ENCODE assay signal across 15 cellular contexts in genomic region chr4:173240696-173241095, GRCh38.
A peak's percentile ranks its signal among the peaks of the same experiment; 100 is the strongest.
DNase-seq lines count a peak whose midpoint lies in the region; ATAC-seq and TF ChIP-seq lines count a peak whose summit lies in the region.
"Had no signal": no experiment of that assay in that cellular context is flagged by ENCODE, and none has a peak within 500 bp of the region (broad histone marks: within the 10 kb centered on the region; RNA-seq: fewer than 3 reads in every experiment).

No MANE protein-coding gene starts in this region.

- no peaks in the 10 kb centered on the region for H3K27me3 ChIP-seq in GM23338 (ENCODE audit: insufficient read depth)
- no peaks in the 10 kb centered on the region for H3K27me3 ChIP-seq in OCI-LY1 (ENCODE audit: insufficient read depth, low read length)

- H3K27me3 Mint-ChIP-seq in GM23338 (ENCODE audit: insufficient read depth, low read depth, poor library complexity), result peaks cover under 1% of the 10 kb centered on the region
- no peaks in the 10 kb centered on the region for H3K27me3 Mint-ChIP-seq in central memory CD8-positive, alpha-beta T cell
- H3K27me3 Mint-ChIP-seq: CD4-positive, alpha-beta memory T cell had no signal

- H3K9ac ChIP-seq in OCI-LY1 (ENCODE audit: low read length), result no peak overlapping the region
- H3K9ac ChIP-seq: GM23248 had no signal

- H2AFZ ChIP-seq in GM23338 (no peak overlapping the region), OCI-LY1 (ENCODE audit: low read length) (no peak overlapping the region)
- H2AFZ ChIP-seq: GM23248 had no signal

- no peaks in the 10 kb centered on the region for H3K9me3 Mint-ChIP-seq in GM23338
- H3K9me3 Mint-ChIP-seq in central memory CD8-positive, alpha-beta T cell, result no peaks in the 10 kb centered on the region
- H3K9me3 Mint-ChIP-seq: CD4-positive, alpha-beta memory T cell; H9 had no signal

- H3K4me2 ChIP-seq in GM23338 (0 out of 2 replicates have a peak overlapping the region, but pooled peaks have one; percentile 15), OCI-LY1 (ENCODE audit: low read length) (no peak overlapping the region)

- TF ChIP-seq CTCF in GM23338 (conservative IDR thresholded peaks at IDR 0.05; ENCODE audit: low read depth in 2 of 2), result no peak
- TF ChIP-seq CTCF in OCI-LY1 (IDR thresholded peaks at IDR 0.05; ENCODE audit: low read length), result no peak

- DNase-seq in GM23338 (ENCODE audit: low spot score) (peak; percentile 69), NCI-H748 treated with DMSO at 0.1 percent for 48 hours (lab: John Stamatoyannopoulos, UW) (no peak)
- DNase-seq in central memory CD8-positive, alpha-beta T cell (ENCODE audit: low spot score in 2 of 2), result no peak
- DNase-seq: C1 segment of cervical spinal cord; Calu3; CD4-positive, alpha-beta memory T cell; COR-L47; DMS53; DMS79 treated with DMSO at 0.1 percent for 48 hours; GM23248; H9 had no signal

- H3F3A ChIP-seq in GM23338 (replicated peaks; ENCODE audit: low read depth), result no peaks in the 10 kb centered on the region
- no peaks in the 10 kb centered on the region for H3F3A ChIP-seq in OCI-LY1 (ENCODE audit: insufficient read depth, low read length)

- H3K9me2 ChIP-seq in GM23338 (ENCODE audit: insufficient read depth), result no peaks in the 10 kb centered on the region
- no peaks in the 10 kb centered on the region for H3K9me2 ChIP-seq in OCI-LY1 (ENCODE audit: low read depth, low read length)

- H3K4me1 ChIP-seq in GM23338 (ENCODE audit: insufficient read depth), result peaks cover 93% of the 10 kb centered on the region
- H3K4me1 ChIP-seq in OCI-LY1 (ENCODE audit: insufficient read depth, low read length, severe bottlenecking), result peaks cover 88% of the 10 kb centered on the region

- H3K27ac Mint-ChIP-seq in GM23338, result peak overlapping the region; percentile 40
- peak overlapping the region; percentile 52 for H3K27ac Mint-ChIP-seq in central memory CD8-positive, alpha-beta T cell (ENCODE audit: low read depth)
- H3K27ac Mint-ChIP-seq: CD4-positive, alpha-beta memory T cell had no signal

- H3K36me3 Mint-ChIP-seq in GM23338 (ENCODE audit: low read depth), result peaks cover 5% of the 10 kb centered on the region; the same call in 1 of the 3 replicates
- peaks cover 2% of the 10 kb centered on the region for H3K36me3 Mint-ChIP-seq in central memory CD8-positive, alpha-beta T cell (ENCODE audit: insufficient read depth)

- ATAC-seq in GM23338, result no peak
- ATAC-seq in central memory CD8-positive, alpha-beta T cell (replicated peaks; ENCODE audit: extremely low read depth, poor library complexity, severe bottlenecking), result no peak
- no peak for ATAC-seq in GM19395 (IDR thresholded peaks at IDR 0.05; ENCODE audit: unreplicated experiment)
- ATAC-seq in HG03460 (IDR thresholded peaks at IDR 0.05; ENCODE audit: unreplicated experiment), result no peak
- ATAC-seq: HCT116 had no signal

- H3K4me1 Mint-ChIP-seq in GM23338, result peaks cover 74% of the 10 kb centered on the region
- H3K4me1 Mint-ChIP-seq in central memory CD8-positive, alpha-beta T cell, result peaks cover 28% of the 10 kb centered on the region

- H3K27ac ChIP-seq in GM23338 (ENCODE audit: low read depth) (peak overlapping the region; percentile 56; the same call in 1 of the 2 replicates), OCI-LY1 (ENCODE audit: low read depth, low read length, poor library complexity, severe bottlenecking) (peak overlapping the region; percentile 98)
- H3K27ac ChIP-seq: GM23248 had no signal

- H3K79me2 ChIP-seq in GM23338 (replicated peaks; ENCODE audit: insufficient read depth), result peaks cover 93% of the 10 kb centered on the region
- H3K79me2 ChIP-seq in OCI-LY1 (ENCODE audit: insufficient read depth, low read length), result peaks cover 31% of the 10 kb centered on the region

- no peaks in the 10 kb centered on the region for H3K9me3 ChIP-seq in OCI-LY1 (ENCODE audit: low read length)

- no peaks in the 10 kb centered on the region for H3K36me3 ChIP-seq in GM23338 (ENCODE audit: insufficient read depth)
- H3K36me3 ChIP-seq in OCI-LY1 (ENCODE audit: insufficient read depth, low read length), result 0 out of 2 replicates have a peak, but pooled peaks cover 4% of the 10 kb centered on the region

- no peak overlapping the region; the same call in 2 of the 3 replicates for H3K4me3 Mint-ChIP-seq in GM23338
- no peak overlapping the region for H3K4me3 Mint-ChIP-seq in central memory CD8-positive, alpha-beta T cell
- H3K4me3 Mint-ChIP-seq: CD4-positive, alpha-beta memory T cell; H9 had no signal

- H3K4me3 ChIP-seq in GM23338 (no peak overlapping the region), OCI-LY1 (ENCODE audit: low read depth, low read length, poor library complexity, severe bottlenecking) (no peak overlapping the region)
- H3K4me3 ChIP-seq: GM23248 had no signal

- H4K20me1 ChIP-seq in GM23338 (replicated peaks; ENCODE audit: insufficient read depth), result no peaks in the 10 kb centered on the region
- no peaks in the 10 kb centered on the region for H4K20me1 ChIP-seq in OCI-LY1 (ENCODE audit: insufficient read depth, low read length)

TF ChIP-seq in GM23338, 12 proteins besides CTCF, POLR2A, EP300 and RAD21 (continues in another document):
- TF ChIP-seq STAT1 (IDR thresholded peaks at IDR 0.05; ENCODE audit: unreplicated experiment) (no peak), REST (IDR thresholded peaks at IDR 0.05; ENCODE audit: unreplicated experiment) (no peak)
